Comparison of ENCODE assay signal across 7 cellular contexts in the genomic region with DNA sequence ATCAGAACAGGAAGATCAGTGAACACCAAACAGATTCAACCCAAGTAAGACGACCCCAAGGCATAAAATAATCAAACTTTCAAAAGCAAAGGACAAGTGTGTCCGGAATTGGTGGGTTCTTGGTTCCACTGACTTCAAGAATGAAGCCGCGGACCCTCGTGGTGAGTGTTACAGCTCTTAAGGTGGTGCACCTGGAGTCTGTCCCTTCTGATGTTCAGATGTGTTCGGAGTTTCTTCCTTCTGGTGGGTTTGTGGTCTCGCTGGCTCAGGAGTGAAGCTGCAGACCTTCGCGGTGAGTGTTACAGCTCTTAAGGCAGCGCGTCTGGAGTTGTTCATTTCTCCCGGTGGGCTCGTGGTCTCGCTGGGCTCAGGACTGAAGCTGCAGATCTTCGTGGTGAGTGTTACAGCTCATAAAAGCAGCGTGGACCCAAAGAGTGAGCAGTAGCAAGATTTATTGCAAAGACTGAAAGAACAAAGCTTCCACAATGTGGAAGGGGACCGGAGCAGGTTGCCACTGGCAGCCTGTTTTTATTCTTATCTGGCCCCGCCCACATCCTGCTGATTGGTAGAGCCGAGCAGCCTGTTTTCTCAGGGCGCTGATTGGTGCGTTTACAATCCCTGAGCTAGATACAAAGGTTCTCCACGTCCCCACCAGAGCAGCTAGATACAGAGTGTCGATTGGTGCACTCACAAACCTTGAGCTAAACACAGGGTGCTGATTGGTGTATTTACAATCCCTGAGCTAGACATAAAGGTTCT.
DNase-seq lines count a peak whose midpoint lies in the region; ATAC-seq lines count a peak whose summit lies in the region.
"Not testable (repeated sequence)": the region's sequence is repeated elsewhere in the genome, so short reads cannot be mapped to it uniquely, and the experiment has no call there.

No MANE protein-coding gene starts in this region.

- H3K9me3 ChIP-seq in CD4-positive, alpha-beta memory T cell (ENCODE audit: control insufficient read depth in 1 of 2, low read length in 2 of 2); naive thymus-derived CD4-positive, alpha-beta T cell (ENCODE audit: control insufficient read depth in 2 of 3, low read length in 3 of 3): not testable (repeated sequence)

- H3K9me3 Mint-ChIP-seq in CD4-positive, alpha-beta memory T cell: peaks cover 0 to 28% (median 20%) of the 10 kb centered on the region in 8 donors
- H3K9me3 Mint-ChIP-seq in T-helper 1 cell treated with Interleukin-12 subunit alpha and Interleukin-12 subunit beta and Interleukin-4 antibody, amounts not matched to agents 30 μg/mL and 1 μg/mL, for 36 hours: peaks cover 18% of the 10 kb centered on the region
- peaks cover 13% of the 10 kb centered on the region for H3K9me3 Mint-ChIP-seq in activated CD4-positive, alpha-beta memory T cell treated with anti-CD3 and anti-CD28 coated beads for 36 hours
- not testable (repeated sequence) for H3K9me3 Mint-ChIP-seq in activated T-cell treated with anti-CD3 and anti-CD28 coated beads, Interleukin-2, amount 50 U/mL, for 72 hours; activated naive CD8-positive, alpha-beta T cell treated with anti-CD3 and anti-CD28 coated beads, Interleukin-2, amount 10 ng/mL, durations not matched to agents 7 days and 5 days
- peaks cover 5 to 45% (median 17%) of the 10 kb centered on the region in 11 donors for H3K9me3 Mint-ChIP-seq in naive thymus-derived CD4-positive, alpha-beta T cell

- H3K4me3 Mint-ChIP-seq in CD4-positive, alpha-beta memory T cell: peak overlapping the region; percentile 35 to 83 (median 62)
- peak overlapping the region; percentile 80 for H3K4me3 Mint-ChIP-seq in T-helper 1 cell treated with Interleukin-12 subunit alpha and Interleukin-12 subunit beta and Interleukin-4 antibody, amounts not matched to agents 30 μg/mL and 1 μg/mL, for 36 hours
- H3K4me3 Mint-ChIP-seq in activated CD4-positive, alpha-beta memory T cell treated with anti-CD3 and anti-CD28 coated beads for 36 hours: peak overlapping the region; percentile 59
- peak overlapping the region; percentile 71 to 80 for H3K4me3 Mint-ChIP-seq in activated T-cell treated with anti-CD3 and anti-CD28 coated beads, Interleukin-2, amount 50 U/mL, for 72 hours
- peak overlapping the region; percentile 77 for H3K4me3 Mint-ChIP-seq in activated naive CD8-positive, alpha-beta T cell treated with anti-CD3 and anti-CD28 coated beads, Interleukin-2, amount 10 ng/mL, durations not matched to agents 7 days and 5 days
- H3K4me3 Mint-ChIP-seq in naive thymus-derived CD4-positive, alpha-beta T cell: peak overlapping the region; percentile 48 to 84 (median 80)

- H3K27me3 ChIP-seq in CD4-positive, alpha-beta memory T cell (ENCODE audit: insufficient read depth, low read length); naive thymus-derived CD4-positive, alpha-beta T cell (ENCODE audit: control insufficient read depth in 2 of 2, insufficient read depth in 2 of 2, low read length in 2 of 2): not testable (repeated sequence)

- H3K4me1 ChIP-seq in CD4-positive, alpha-beta memory T cell (ENCODE audit: insufficient read depth, low read length); naive thymus-derived CD4-positive, alpha-beta T cell (ENCODE audit: control insufficient read depth in 2 of 2, insufficient read depth in 2 of 2, low read length in 2 of 2): not testable (repeated sequence)

- peak overlapping the region in 1 of 7 donors; percentile 10 for H3K27ac Mint-ChIP-seq in CD4-positive, alpha-beta memory T cell
- peak overlapping the region; percentile 34 for H3K27ac Mint-ChIP-seq in T-helper 1 cell treated with Interleukin-12 subunit alpha and Interleukin-12 subunit beta and Interleukin-4 antibody, amounts not matched to agents 30 μg/mL and 1 μg/mL, for 36 hours
- H3K27ac Mint-ChIP-seq in activated CD4-positive, alpha-beta memory T cell treated with anti-CD3 and anti-CD28 coated beads for 36 hours: not testable (repeated sequence)
- peak overlapping the region; percentile 39 for H3K27ac Mint-ChIP-seq in activated T-cell treated with anti-CD3 and anti-CD28 coated beads, Interleukin-2, amount 50 U/mL, for 72 hours
- H3K27ac Mint-ChIP-seq in activated naive CD8-positive, alpha-beta T cell treated with anti-CD3 and anti-CD28 coated beads, Interleukin-2, amount 10 ng/mL, durations not matched to agents 7 days and 5 days: peak overlapping the region; percentile 68
- peak overlapping the region in 5 of 9 donors; percentile 4 to 68 (median 15) for H3K27ac Mint-ChIP-seq in naive thymus-derived CD4-positive, alpha-beta T cell

- not testable (repeated sequence) for DNase-seq in CD4-positive, alpha-beta memory T cell; activated CD4-positive, alpha-beta memory T cell treated with anti-CD3 and anti-CD28 coated beads for 36 hours; activated T-cell treated with anti-CD3 and anti-CD28 coated beads, Interleukin-2, amount 50 U/mL, for 72 hours; activated naive CD8-positive, alpha-beta T cell treated with anti-CD3 and anti-CD28 coated beads, Interleukin-2, amount 10 ng/mL, durations not matched to agents 7 days and 5 days
- DNase-seq in naive thymus-derived CD4-positive, alpha-beta T cell: peak in 1 of 9 donors; percentile 5
- DNase-seq in stimulated activated CD8-positive, alpha-beta memory T cell treated with anti-CD3 and anti-CD28 coated beads, Interleukin-4, amount 100 ng/mL, for 48 hours: peak; percentile 42

- H3K4me1 Mint-ChIP-seq in CD4-positive, alpha-beta memory T cell: peaks cover 4 to 12% (median 10%) of the 10 kb centered on the region in 4 donors
- peaks cover 20% of the 10 kb centered on the region for H3K4me1 Mint-ChIP-seq in T-helper 1 cell treated with Interleukin-12 subunit alpha and Interleukin-12 subunit beta and Interleukin-4 antibody, amounts not matched to agents 30 μg/mL and 1 μg/mL, for 36 hours (ENCODE audit: low read depth)
- peaks cover 17% of the 10 kb centered on the region for H3K4me1 Mint-ChIP-seq in activated CD4-positive, alpha-beta memory T cell treated with anti-CD3 and anti-CD28 coated beads for 36 hours (ENCODE audit: low read depth)
- H3K4me1 Mint-ChIP-seq in activated T-cell treated with anti-CD3 and anti-CD28 coated beads, Interleukin-2, amount 50 U/mL, for 72 hours (ENCODE audit: low read depth): peaks cover 38% of the 10 kb centered on the region
- peaks cover 13% of the 10 kb centered on the region for H3K4me1 Mint-ChIP-seq in activated naive CD8-positive, alpha-beta T cell treated with anti-CD3 and anti-CD28 coated beads, Interleukin-2, amount 10 ng/mL, durations not matched to agents 7 days and 5 days
- peaks cover 6 to 24% (median 14%) of the 10 kb centered on the region in 7 donors for H3K4me1 Mint-ChIP-seq in naive thymus-derived CD4-positive, alpha-beta T cell

- CTCF ChIA-PET in CD4-positive, alpha-beta memory T cell (lab: Charles Lee; ENCODE audit: partially characterized antibody): interaction anchor here (0.8 to 5.7 kb wide), 2 partner anchors 33 to 52 kb away, joined by 4 to 31 read pairs; no protein-coding TSS in a partner anchor
- CTCF ChIA-PET in activated CD4-positive, alpha-beta memory T cell treated with anti-CD3 and anti-CD28 coated beads for 36 hours (lab: Charles Lee): interaction anchor here (1.2 to 6.5 kb wide), 6 partner anchors 13 to 546 kb away, joined by 4 to 132 read pairs (median 12); no protein-coding TSS in a partner anchor
- CTCF ChIA-PET in naive thymus-derived CD4-positive, alpha-beta T cell (lab: Charles Lee): interaction anchor here (0.6 to 1.0 kb wide), 2 partner anchors 28 to 43 kb away, joined by 3 to 5 read pairs; no protein-coding TSS in a partner anchor

- H3K27me3 Mint-ChIP-seq in CD4-positive, alpha-beta memory T cell: peaks cover 7 to 13% of the 10 kb centered on the region in 2 donors
- peaks cover 11% of the 10 kb centered on the region for H3K27me3 Mint-ChIP-seq in T-helper 1 cell treated with Interleukin-12 subunit alpha and Interleukin-12 subunit beta and Interleukin-4 antibody, amounts not matched to agents 30 μg/mL and 1 μg/mL, for 36 hours (ENCODE audit: low read depth)
- H3K27me3 Mint-ChIP-seq in activated CD4-positive, alpha-beta memory T cell treated with anti-CD3 and anti-CD28 coated beads for 36 hours: peaks cover 19% of the 10 kb centered on the region
- peaks cover 12% of the 10 kb centered on the region for H3K27me3 Mint-ChIP-seq in activated T-cell treated with anti-CD3 and anti-CD28 coated beads, Interleukin-2, amount 50 U/mL, for 72 hours (ENCODE audit: low read depth)
- peaks cover 12% of the 10 kb centered on the region for H3K27me3 Mint-ChIP-seq in activated naive CD8-positive, alpha-beta T cell treated with anti-CD3 and anti-CD28 coated beads, Interleukin-2, amount 10 ng/mL, durations not matched to agents 7 days and 5 days
- peaks cover 0 to 21% (median 12%) of the 10 kb centered on the region in 5 donors for H3K27me3 Mint-ChIP-seq in naive thymus-derived CD4-positive, alpha-beta T cell

- not testable (repeated sequence) for H3K4me3 ChIP-seq in CD4-positive, alpha-beta memory T cell (ENCODE audit: low read length in 2 of 2); naive thymus-derived CD4-positive, alpha-beta T cell (ENCODE audit: low read length)

- POLR2A ChIA-PET in CD4-positive, alpha-beta memory T cell (lab: Charles Lee; ENCODE audit: partially characterized antibody); naive thymus-derived CD4-positive, alpha-beta T cell (lab: Charles Lee): not testable (repeated sequence)
- POLR2A ChIA-PET in activated CD4-positive, alpha-beta memory T cell treated with anti-CD3 and anti-CD28 coated beads for 36 hours (lab: Charles Lee): interaction anchor here (0.6 to 1.4 kb wide), 2 partner anchors 13 to 249 kb away, joined by 3 to 6 read pairs; no protein-coding TSS in a partner anchor
- POLR2A ChIA-PET in activated naive CD8-positive, alpha-beta T cell treated with anti-CD3 and anti-CD28 coated beads, Interleukin-2, amount 10 ng/mL, durations not matched to agents 7 days and 5 days (lab: Charles Lee): interaction anchor here (1.0 to 2.3 kb wide), 3 partner anchors 14 to 36 kb away, joined by 3 to 5 read pairs (median 3); no protein-coding TSS in a partner anchor

- intact Hi-C loops in CD4-positive, alpha-beta memory T cell (cut with micrococcal nuclease); activated CD4-positive, alpha-beta memory T cell treated with anti-CD3 and anti-CD28 coated beads for 36 hours (cut with micrococcal nuclease): not testable (repeated sequence)
- intact Hi-C loops in naive thymus-derived CD4-positive, alpha-beta T cell (cut with micrococcal nuclease): loop anchor here (2.0 to 10.0 kb wide), 4 partner anchors 31 to 323 kb away; no protein-coding TSS in a partner anchor

- not testable (repeated sequence) for H3K27ac ChIP-seq in CD4-positive, alpha-beta memory T cell (ENCODE audit: low read depth, low read length); naive thymus-derived CD4-positive, alpha-beta T cell (ENCODE audit: low read depth, low read length)

- not testable (repeated sequence) for H3K36me3 Mint-ChIP-seq in CD4-positive, alpha-beta memory T cell; T-helper 1 cell treated with Interleukin-12 subunit alpha and Interleukin-12 subunit beta and Interleukin-4 antibody, amounts not matched to agents 30 μg/mL and 1 μg/mL, for 36 hours (ENCODE audit: low read depth); activated CD4-positive, alpha-beta memory T cell treated with anti-CD3 and anti-CD28 coated beads for 36 hours; activated naive CD8-positive, alpha-beta T cell treated with anti-CD3 and anti-CD28 coated beads, Interleukin-2, amount 10 ng/mL, durations not matched to agents 7 days and 5 days
- H3K36me3 Mint-ChIP-seq in activated T-cell treated with anti-CD3 and anti-CD28 coated beads, Interleukin-2, amount 50 U/mL, for 72 hours (ENCODE audit: insufficient read depth in 2 of 2): peaks cover 4 to 11% of the 10 kb centered on the region in 2 donors
- H3K36me3 Mint-ChIP-seq in naive thymus-derived CD4-positive, alpha-beta T cell: peaks cover 0 to 13% (median 4%) of the 10 kb centered on the region in 5 donors

- not testable (repeated sequence) for H3K36me3 ChIP-seq in CD4-positive, alpha-beta memory T cell (ENCODE audit: insufficient read depth, low read length); naive thymus-derived CD4-positive, alpha-beta T cell (ENCODE audit: control insufficient read depth in 2 of 3, insufficient read depth in 3 of 3, low read length in 3 of 3)

- not testable (repeated sequence) for ATAC-seq in activated T-cell treated with anti-CD3 and anti-CD28 coated beads, Interleukin-2, amount 50 U/mL, for 72 hours (replicated peaks in 1 of 2); activated naive CD8-positive, alpha-beta T cell treated with anti-CD3 and anti-CD28 coated beads, Interleukin-2, amount 10 ng/mL, durations not matched to agents 7 days and 5 days (ENCODE audit: low read depth); naive thymus-derived CD4-positive, alpha-beta T cell
